Comparison of ENCODE assay signal across 17 cellular contexts in the genomic region with DNA sequence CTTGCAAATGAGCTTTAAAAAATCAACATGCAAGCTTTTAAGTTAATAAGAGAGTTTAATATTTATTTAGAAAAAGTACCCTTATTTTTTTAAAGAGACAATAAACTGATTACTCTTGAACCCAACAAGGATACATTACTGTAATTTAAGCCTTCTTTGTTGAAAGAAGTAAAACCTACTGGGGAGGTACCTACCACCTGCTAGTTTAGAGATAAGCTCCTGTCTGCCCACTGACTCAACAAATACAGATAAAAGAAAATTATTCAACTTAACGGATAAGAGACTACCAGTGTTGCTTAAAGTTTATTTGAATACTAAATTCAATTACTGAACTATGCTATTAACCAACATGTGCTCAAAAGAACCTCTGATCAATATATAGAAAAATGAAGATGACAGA.
"Had no signal": no experiment of that assay in that cellular context is flagged by ENCODE, and none has a peak within 500 bp of the region (broad histone marks: within the 10 kb centered on the region; RNA-seq: fewer than 3 reads in every experiment).

No MANE protein-coding gene starts in this region.

- H3K36me3 ChIP-seq: upper lobe of right lung had no signal

- H3K36me3 Mint-ChIP-seq: mesothelial cell of epicardium, WTC11 had no signal

- DNase-seq: activated CD4-positive, alpha-beta T cell treated with anti-CD3 and anti-CD28 coated beads for 48 hours; activated naive CD4-positive, alpha-beta T cell treated with anti-CD3 and anti-CD28 coated beads, Interleukin-2, amount 10 ng/mL, durations not matched to agents 7 days and 5 days; amniotic stem cell; cerebellar nuclear complex; hypothalamus; retina; stimulated activated CD4-positive, alpha-beta T cell treated with anti-CD3 and anti-CD28 coated beads, Interleukin-4, amount 100 ng/mL, for 1 hour; stimulated activated CD8-positive, alpha-beta memory T cell treated with anti-CD3 and anti-CD28 coated beads, Interleukin-4, amount 100 ng/mL, for 48 hours; stimulated activated naive CD8-positive, alpha-beta T cell treated with anti-CD3 and anti-CD28 coated beads, Interleukin-15, amount 100 ng/mL, for 72 hours; T1000; testis; upper lobe of right lung had no signal

- ATAC-seq: esophagus mucosa; stimulated activated naive CD8-positive, alpha-beta T cell treated with anti-CD3 and anti-CD28 coated beads, Interleukin-15, amount 100 ng/mL, for 72 hours; upper lobe of right lung; WTC11 had no signal

- H3K27ac Mint-ChIP-seq: activated naive CD4-positive, alpha-beta T cell treated with anti-CD3 and anti-CD28 coated beads, Interleukin-2, amount 10 ng/mL, durations not matched to agents 7 days and 5 days; brain; dendritic cell treated with granulocyte-macrophage colony-stimulating factor and Interleukin-4, amounts not matched to agents 40 ng/mL and 50 ng/mL, for 4 days; mesothelial cell of epicardium; stimulated activated naive CD8-positive, alpha-beta T cell treated with anti-CD3 and anti-CD28 coated beads, Interleukin-15, amount 100 ng/mL, for 72 hours; WTC11 had no signal

- H3K27ac ChIP-seq: testis, upper lobe of right lung had no signal

- H3K27me3 Mint-ChIP-seq: activated naive CD4-positive, alpha-beta T cell treated with anti-CD3 and anti-CD28 coated beads, Interleukin-2, amount 10 ng/mL, durations not matched to agents 7 days and 5 days; brain; dendritic cell treated with granulocyte-macrophage colony-stimulating factor and Interleukin-4, amounts not matched to agents 40 ng/mL and 50 ng/mL, for 4 days; stimulated activated naive CD8-positive, alpha-beta T cell treated with anti-CD3 and anti-CD28 coated beads, Interleukin-15, amount 100 ng/mL, for 72 hours had no signal

- H3K4me1 ChIP-seq: testis had no signal

- H3K4me3 ChIP-seq: testis, upper lobe of right lung had no signal

- H3K9me3 Mint-ChIP-seq: activated naive CD4-positive, alpha-beta T cell treated with anti-CD3 and anti-CD28 coated beads, Interleukin-2, amount 10 ng/mL, durations not matched to agents 7 days and 5 days; dendritic cell treated with granulocyte-macrophage colony-stimulating factor and Interleukin-4, amounts not matched to agents 40 ng/mL and 50 ng/mL, for 4 days; stimulated activated naive CD8-positive, alpha-beta T cell treated with anti-CD3 and anti-CD28 coated beads, Interleukin-15, amount 100 ng/mL, for 72 hours; WTC11 had no signal

- H3K27me3 ChIP-seq: testis, upper lobe of right lung had no signal

- H3K4me3 Mint-ChIP-seq: activated naive CD4-positive, alpha-beta T cell treated with anti-CD3 and anti-CD28 coated beads, Interleukin-2, amount 10 ng/mL, durations not matched to agents 7 days and 5 days; brain; dendritic cell treated with granulocyte-macrophage colony-stimulating factor and Interleukin-4, amounts not matched to agents 40 ng/mL and 50 ng/mL, for 4 days; mesothelial cell of epicardium; stimulated activated naive CD8-positive, alpha-beta T cell treated with anti-CD3 and anti-CD28 coated beads, Interleukin-15, amount 100 ng/mL, for 72 hours; WTC11 had no signal

- H3K9me3 ChIP-seq: testis, upper lobe of right lung had no signal
